Comparison of ENCODE assay signal across 13 cellular contexts in the genomic region with DNA sequence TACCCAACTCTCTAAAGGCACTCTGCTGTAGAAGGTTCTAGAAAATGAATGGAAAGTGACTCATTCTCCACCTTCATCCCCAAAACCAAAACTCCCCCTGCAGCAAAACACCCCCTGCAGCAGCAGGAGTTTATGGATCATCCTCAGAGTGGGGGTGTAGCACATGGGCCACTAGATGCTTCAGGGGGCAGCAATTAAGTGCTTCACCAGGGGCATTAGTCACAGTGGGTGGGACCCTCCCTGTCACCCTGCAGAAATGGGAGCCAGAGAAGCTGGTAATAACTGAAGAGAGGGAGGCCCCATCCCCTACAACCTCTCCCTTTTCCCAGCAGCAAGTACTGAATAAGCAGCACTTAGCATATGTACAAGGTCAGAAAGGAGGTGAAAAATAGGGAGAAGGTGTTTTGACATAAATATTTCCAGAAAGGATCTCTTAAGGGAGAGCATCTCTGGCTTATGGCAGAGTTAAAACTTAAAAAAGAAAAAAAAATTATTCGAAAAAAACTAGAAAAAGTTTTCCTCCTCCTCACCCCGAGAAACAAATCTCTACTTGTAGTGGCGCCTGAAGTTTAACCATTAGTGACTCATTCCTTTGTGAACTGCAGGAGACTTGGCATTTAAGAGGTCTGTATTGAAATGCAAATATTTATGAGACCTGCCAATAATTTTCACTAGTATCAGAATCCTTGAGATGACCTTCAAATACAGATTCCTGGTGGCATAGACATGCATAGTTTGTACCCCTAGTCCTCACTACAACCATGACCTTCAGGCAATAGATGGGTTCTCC.
DNase-seq lines count a peak whose midpoint lies in the region; ATAC-seq, FAIRE-seq and TF ChIP-seq lines count a peak whose summit lies in the region.
"Had no signal": no experiment of that assay in that cellular context is flagged by ENCODE, and none has a peak within 500 bp of the region (broad histone marks: within the 10 kb centered on the region; RNA-seq: fewer than 3 reads in every experiment).

No MANE protein-coding gene starts in this region.

- no peaks in the 10 kb centered on the region for H3K27me3 Mint-ChIP-seq in astrocyte (ENCODE audit: low read depth, unreplicated experiment)
- H3K27me3 Mint-ChIP-seq in effector memory CD8-positive, alpha-beta T cell: no peaks in the 10 kb centered on the region
- H3K27me3 Mint-ChIP-seq: activated B cell treated with CpG ODN at 0.5 μM for 24 hours had no signal

- H3K4me2 ChIP-seq in astrocyte (ENCODE audit: low read length): peak overlapping the region; percentile 34

- no peaks in the 10 kb centered on the region for H3K27me3 ChIP-seq in astrocyte (ENCODE audit: insufficient read depth, low read length)
- no peaks in the 10 kb centered on the region for H3K27me3 ChIP-seq in layer of hippocampus (ENCODE audit: control insufficient read depth, insufficient read depth, low read length)

- no peak overlapping the region for H3K4me3 ChIP-seq in astrocyte (ENCODE audit: insufficient read depth, low read depth, low read length)

- TF ChIP-seq CTCF in astrocyte (IDR thresholded peaks at IDR 0.05; ENCODE audit: insufficient read depth, low read depth, low read length): no peak

- H3K27ac ChIP-seq in astrocyte (ENCODE audit: low read depth, low read length): no peak overlapping the region
- peak overlapping the region; percentile 30 for H3K27ac ChIP-seq in layer of hippocampus (ENCODE audit: low read depth, low read length)

- H3K36me3 ChIP-seq in astrocyte (ENCODE audit: insufficient read depth, low read length): no peaks in the 10 kb centered on the region

- H3K36me3 Mint-ChIP-seq in astrocyte (ENCODE audit: low read depth, unreplicated experiment): no peaks in the 10 kb centered on the region
- H3K36me3 Mint-ChIP-seq in effector memory CD8-positive, alpha-beta T cell (ENCODE audit: insufficient read depth): peaks cover 15% of the 10 kb centered on the region

- no peaks in the 10 kb centered on the region for H4K20me1 ChIP-seq in astrocyte (ENCODE audit: insufficient read depth, low read length)

- H3K4me3 Mint-ChIP-seq in astrocyte (ENCODE audit: unreplicated experiment): no peak overlapping the region
- no peak overlapping the region for H3K4me3 Mint-ChIP-seq in effector memory CD8-positive, alpha-beta T cell
- H3K4me3 Mint-ChIP-seq: activated B cell treated with CpG ODN at 0.5 μM for 24 hours had no signal

- H3K9me3 ChIP-seq in astrocyte (ENCODE audit: insufficient read depth, low read depth, low read length): no peaks in the 10 kb centered on the region

- no peak overlapping the region for H3K27ac Mint-ChIP-seq in astrocyte (ENCODE audit: unreplicated experiment)
- H3K27ac Mint-ChIP-seq in effector memory CD8-positive, alpha-beta T cell: peak overlapping the region in 1 of 2 donors; percentile 6
- H3K27ac Mint-ChIP-seq: activated B cell treated with CpG ODN at 0.5 μM for 24 hours had no signal

- ATAC-seq in HG02571 (IDR thresholded peaks at IDR 0.05; ENCODE audit: unreplicated experiment): no peak
- no peak for ATAC-seq in effector memory CD8-positive, alpha-beta T cell (replicated peaks)

- no peaks in the 10 kb centered on the region for H3K79me2 ChIP-seq in astrocyte (ENCODE audit: insufficient read depth, low read length)

- peaks cover 30% of the 10 kb centered on the region for H3K4me1 ChIP-seq in astrocyte (ENCODE audit: insufficient read depth, low read length)

- FAIRE-seq in GM19239 (lab: Jason Lieb, UNC) (peak; percentile 53), astrocyte (lab: Jason Lieb, UNC) (no peak)

- no peak overlapping the region for H2AFZ ChIP-seq in astrocyte (ENCODE audit: low read depth, low read length)

- DNase-seq in AG20443 (ENCODE audit: low spot score) (peak; percentile 19), GM19239 (ENCODE audit: insufficient read length, low spot score) (no peak), astrocyte (ENCODE audit: low read depth) (peak; percentile 26), AML-193 (lab: John Stamatoyannopoulos, UW) (no peak), NCI-H146 treated with DMSO at 0.1 percent for 48 hours (lab: John Stamatoyannopoulos, UW; ENCODE audit: unreplicated experiment) (no peak)
- DNase-seq in effector memory CD8-positive, alpha-beta T cell: no peak
- DNase-seq: activated B cell treated with CpG ODN at 0.5 μM for 24 hours; amniotic stem cell; foreskin melanocyte; NCI-H2029 treated with DMSO at 0.1 percent for 48 hours; stimulated activated naive CD4-positive, alpha-beta T cell had no signal

- H3K9me3 Mint-ChIP-seq in astrocyte (ENCODE audit: unreplicated experiment): no peaks in the 10 kb centered on the region
- H3K9me3 Mint-ChIP-seq in effector memory CD8-positive, alpha-beta T cell: no peaks in the 10 kb centered on the region
- H3K9me3 Mint-ChIP-seq: activated B cell treated with CpG ODN at 0.5 μM for 24 hours had no signal

- H3K9ac ChIP-seq in astrocyte (ENCODE audit: low read length): no peak overlapping the region

- H3K4me1 Mint-ChIP-seq in astrocyte (ENCODE audit: low read depth, unreplicated experiment): peaks cover 28% of the 10 kb centered on the region
- H3K4me1 Mint-ChIP-seq in effector memory CD8-positive, alpha-beta T cell (ENCODE audit: low read depth in 2 of 2): peaks cover 13 to 30% of the 10 kb centered on the region in 2 donors

Comparison
In these comparisons a context has a peak if more than half of its experiments do, and no peak if none do; other contexts are left out.
1. DNase-seq: peak in AG20443 (single experiment) and astrocyte (single experiment); none in GM19239 (single experiment), AML-193 (0 of 2), effector memory CD8-positive, alpha-beta T cell (0 of 3) and NCI-H146 treated with DMSO at 0.1 percent for 48 hours (single experiment).